ENCODE assay signal across 1 cellular context in genomic region chr3:11271986-11272904, GRCh38.
TF ChIP-seq lines count a peak whose summit lies in the region.

A gene with protein sequence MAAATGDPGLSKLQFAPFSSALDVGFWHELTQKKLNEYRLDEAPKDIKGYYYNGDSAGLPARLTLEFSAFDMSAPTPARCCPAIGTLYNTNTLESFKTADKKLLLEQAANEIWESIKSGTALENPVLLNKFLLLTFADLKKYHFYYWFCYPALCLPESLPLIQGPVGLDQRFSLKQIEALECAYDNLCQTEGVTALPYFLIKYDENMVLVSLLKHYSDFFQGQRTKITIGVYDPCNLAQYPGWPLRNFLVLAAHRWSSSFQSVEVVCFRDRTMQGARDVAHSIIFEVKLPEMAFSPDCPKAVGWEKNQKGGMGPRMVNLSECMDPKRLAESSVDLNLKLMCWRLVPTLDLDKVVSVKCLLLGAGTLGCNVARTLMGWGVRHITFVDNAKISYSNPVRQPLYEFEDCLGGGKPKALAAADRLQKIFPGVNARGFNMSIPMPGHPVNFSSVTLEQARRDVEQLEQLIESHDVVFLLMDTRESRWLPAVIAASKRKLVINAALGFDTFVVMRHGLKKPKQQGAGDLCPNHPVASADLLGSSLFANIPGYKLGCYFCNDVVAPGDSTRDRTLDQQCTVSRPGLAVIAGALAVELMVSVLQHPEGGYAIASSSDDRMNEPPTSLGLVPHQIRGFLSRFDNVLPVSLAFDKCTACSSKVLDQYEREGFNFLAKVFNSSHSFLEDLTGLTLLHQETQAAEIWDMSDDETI (plus strand): TSS chr3:11272397. CDS start chr3:11298696, 26,299 bp downstream.

TF ChIP-seq in GM12878, 131 proteins besides CTCF, POLR2A, EP300 and RAD21 (continued from another document):
- TF ChIP-seq RELB (IDR thresholded peaks at IDR 0.05; ENCODE audit: low read depth) (peak; percentile 77), CBFB (IDR thresholded peaks at IDR 0.05; ENCODE audit: low read depth) (peak; percentile 76; the same call in 1 of the 2 replicates), CHD2 (IDR thresholded peaks at IDR 0.05; ENCODE audit: borderline replicate concordance, low read depth, low read length) (peak; percentile 18; the same call in 1 of the 2 replicates), SP1 (IDR thresholded peaks at IDR 0.05; ENCODE audit: low read depth, low read length) (no peak), HDGF (IDR thresholded peaks at IDR 0.05) (peak; percentile 94), ZZZ3 (IDR thresholded peaks at IDR 0.05; ENCODE audit: control insufficient read depth, insufficient read length, low read depth) (no peak), CBX3 (IDR thresholded peaks at IDR 0.05; ENCODE audit: borderline replicate concordance, low read depth) (no peak), BHLHE40 (IDR thresholded peaks at IDR 0.05; ENCODE audit: borderline replicate concordance in 1 of 2, low read depth in 2 of 2, low read length in 1 of 2) (peak; percentile 38 to 87; a peak in 2 of 4 replicates), STAT1 (conservative IDR thresholded peaks at IDR 0.05) (peak; percentile 72; the same call in 1 of the 2 replicates), NKRF (conservative IDR thresholded peaks at IDR 0.05) (peak; percentile 63; the same call in 1 of the 2 replicates), SRF (IDR thresholded peaks at IDR 0.05; ENCODE audit: low read depth in 2 of 2, low read length in 2 of 2) (peak in 1 of 2 experiments; percentile 71; a peak in 2 of 4 replicates), ATF3 (IDR thresholded peaks at IDR 0.05; ENCODE audit: borderline replicate concordance, extremely low read depth, low read depth, low read length) (peak; percentile 77; the same call in 1 of the 2 replicates), MEF2B (IDR thresholded peaks at IDR 0.05; ENCODE audit: partially characterized antibody, poor library complexity, severe bottlenecking) (peak; percentile 14)
- TF ChIP-seq, protein P1, sequence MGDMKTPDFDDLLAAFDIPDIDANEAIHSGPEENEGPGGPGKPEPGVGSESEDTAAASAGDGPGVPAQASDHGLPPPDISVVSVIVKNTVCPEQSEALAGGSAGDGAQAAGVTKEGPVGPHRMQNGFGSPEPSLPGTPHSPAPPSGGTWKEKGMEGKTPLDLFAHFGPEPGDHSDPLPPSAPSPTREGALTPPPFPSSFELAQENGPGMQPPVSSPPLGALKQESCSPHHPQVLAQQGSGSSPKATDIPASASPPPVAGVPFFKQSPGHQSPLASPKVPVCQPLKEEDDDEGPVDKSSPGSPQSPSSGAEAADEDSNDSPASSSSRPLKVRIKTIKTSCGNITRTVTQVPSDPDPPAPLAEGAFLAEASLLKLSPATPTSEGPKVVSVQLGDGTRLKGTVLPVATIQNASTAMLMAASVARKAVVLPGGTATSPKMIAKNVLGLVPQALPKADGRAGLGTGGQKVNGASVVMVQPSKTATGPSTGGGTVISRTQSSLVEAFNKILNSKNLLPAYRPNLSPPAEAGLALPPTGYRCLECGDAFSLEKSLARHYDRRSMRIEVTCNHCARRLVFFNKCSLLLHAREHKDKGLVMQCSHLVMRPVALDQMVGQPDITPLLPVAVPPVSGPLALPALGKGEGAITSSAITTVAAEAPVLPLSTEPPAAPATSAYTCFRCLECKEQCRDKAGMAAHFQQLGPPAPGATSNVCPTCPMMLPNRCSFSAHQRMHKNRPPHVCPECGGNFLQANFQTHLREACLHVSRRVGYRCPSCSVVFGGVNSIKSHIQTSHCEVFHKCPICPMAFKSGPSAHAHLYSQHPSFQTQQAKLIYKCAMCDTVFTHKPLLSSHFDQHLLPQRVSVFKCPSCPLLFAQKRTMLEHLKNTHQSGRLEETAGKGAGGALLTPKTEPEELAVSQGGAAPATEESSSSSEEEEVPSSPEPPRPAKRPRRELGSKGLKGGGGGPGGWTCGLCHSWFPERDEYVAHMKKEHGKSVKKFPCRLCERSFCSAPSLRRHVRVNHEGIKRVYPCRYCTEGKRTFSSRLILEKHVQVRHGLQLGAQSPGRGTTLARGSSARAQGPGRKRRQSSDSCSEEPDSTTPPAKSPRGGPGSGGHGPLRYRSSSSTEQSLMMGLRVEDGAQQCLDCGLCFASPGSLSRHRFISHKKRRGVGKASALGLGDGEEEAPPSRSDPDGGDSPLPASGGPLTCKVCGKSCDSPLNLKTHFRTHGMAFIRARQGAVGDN (IDR thresholded peaks at IDR 0.05): peak; percentile 45; the same call in 1 of the 2 replicates
- TF ChIP-seq, protein P2, sequence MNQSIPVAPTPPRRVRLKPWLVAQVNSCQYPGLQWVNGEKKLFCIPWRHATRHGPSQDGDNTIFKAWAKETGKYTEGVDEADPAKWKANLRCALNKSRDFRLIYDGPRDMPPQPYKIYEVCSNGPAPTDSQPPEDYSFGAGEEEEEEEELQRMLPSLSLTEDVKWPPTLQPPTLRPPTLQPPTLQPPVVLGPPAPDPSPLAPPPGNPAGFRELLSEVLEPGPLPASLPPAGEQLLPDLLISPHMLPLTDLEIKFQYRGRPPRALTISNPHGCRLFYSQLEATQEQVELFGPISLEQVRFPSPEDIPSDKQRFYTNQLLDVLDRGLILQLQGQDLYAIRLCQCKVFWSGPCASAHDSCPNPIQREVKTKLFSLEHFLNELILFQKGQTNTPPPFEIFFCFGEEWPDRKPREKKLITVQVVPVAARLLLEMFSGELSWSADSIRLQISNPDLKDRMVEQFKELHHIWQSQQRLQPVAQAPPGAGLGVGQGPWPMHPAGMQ (IDR thresholded peaks at IDR 0.05; ENCODE audit: borderline replicate concordance): no peak
